In genomic region chr7:16025696-16026095, GRCh38 we compare ENCODE assay signal across 21 cellular contexts.
DNase-seq lines count a peak whose midpoint lies in the region; ATAC-seq and TF ChIP-seq lines count a peak whose summit lies in the region.
"Had no signal": no experiment of that assay in that cellular context is flagged by ENCODE, and none has a peak within 500 bp of the region (broad histone marks: within the 10 kb centered on the region; RNA-seq: fewer than 3 reads in every experiment).

No MANE protein-coding gene starts in this region.

- H3K9me3 ChIP-seq in left ventricle myocardium inferior (replicated peaks): no peaks in the 10 kb centered on the region
- no peaks in the 10 kb centered on the region for H3K9me3 ChIP-seq in right cardiac atrium (ENCODE audit: control insufficient read depth, low read length)
- H3K9me3 ChIP-seq in gastroesophageal sphincter: no peaks in the 10 kb centered on the region
- no peaks in the 10 kb centered on the region for H3K9me3 ChIP-seq in transverse colon

- H3K4me1 Mint-ChIP-seq in stimulated activated naive CD8-positive, alpha-beta T cell treated with anti-CD3 and anti-CD28 coated beads, Interleukin-15, amount 100 ng/mL, for 72 hours: no peaks in the 10 kb centered on the region

- in situ Hi-C loops in transverse colon (cut with MboI; ENCODE audit: low pct_ligation_motif_present in 1 of 4, low pct_unique_long_range_greater_than_20kb in 1 of 4, low sequenced_read_pairs in 3 of 4): no loop called here

- peak overlapping the region; percentile 69 for H3K27ac ChIP-seq in left ventricle myocardium inferior (replicated peaks)
- no peak overlapping the region for H3K27ac ChIP-seq in right cardiac atrium (ENCODE audit: low read length)
- H3K27ac ChIP-seq in gastroesophageal sphincter: peak overlapping the region in 3 of 4 donors; percentile 61 to 81 (median 70)
- peak overlapping the region in 3 of 4 donors; percentile 6 to 50 (median 38) for H3K27ac ChIP-seq in transverse colon
- H3K27ac ChIP-seq: C4-2B had no signal

- H3K4me3 ChIP-seq in left ventricle myocardium inferior (no peak overlapping the region), right cardiac atrium (ENCODE audit: low read length) (no peak overlapping the region), gastroesophageal sphincter (no peak overlapping the region), transverse colon (no peak overlapping the region)

- H3K4me1 ChIP-seq in left ventricle myocardium inferior: peaks cover 68% of the 10 kb centered on the region
- H3K4me1 ChIP-seq in right cardiac atrium (ENCODE audit: control insufficient read depth, insufficient read depth, low read length): peaks cover 8% of the 10 kb centered on the region
- peaks cover 14 to 66% (median 14%) of the 10 kb centered on the region in 3 donors for H3K4me1 ChIP-seq in gastroesophageal sphincter
- H3K4me1 ChIP-seq in transverse colon: peaks cover 0 to 11% (median 0%) of the 10 kb centered on the region in 4 donors

- no peak overlapping the region for H3K4me3 Mint-ChIP-seq in stimulated activated naive CD8-positive, alpha-beta T cell treated with anti-CD3 and anti-CD28 coated beads, Interleukin-15, amount 100 ng/mL, for 72 hours

- H3K27me3 ChIP-seq in left ventricle myocardium inferior (ENCODE audit: low read depth) (no peaks in the 10 kb centered on the region), right cardiac atrium (ENCODE audit: control insufficient read depth, insufficient read depth) (no peaks in the 10 kb centered on the region), gastroesophageal sphincter (no peaks in the 10 kb centered on the region), transverse colon (no peaks in the 10 kb centered on the region)

- no peaks in the 10 kb centered on the region for H3K27me3 Mint-ChIP-seq in stimulated activated naive CD8-positive, alpha-beta T cell treated with anti-CD3 and anti-CD28 coated beads, Interleukin-15, amount 100 ng/mL, for 72 hours

- no peak for ATAC-seq in right cardiac atrium
- no peak for ATAC-seq in gastroesophageal sphincter
- no peak for ATAC-seq in stimulated activated naive CD8-positive, alpha-beta T cell treated with anti-CD3 and anti-CD28 coated beads, Interleukin-15, amount 100 ng/mL, for 72 hours
- ATAC-seq: HCT116, HepG2, SK-N-SH treated with all-trans-retinoic acid at 6 μM for 48 hours had no signal

- no peak for TF ChIP-seq CTCF in left ventricle myocardium inferior (IDR thresholded peaks at IDR 0.05; ENCODE audit: borderline replicate concordance)
- no peak for TF ChIP-seq CTCF in gastroesophageal sphincter (IDR thresholded peaks at IDR 0.05)
- no peak for TF ChIP-seq CTCF in transverse colon (IDR thresholded peaks at IDR 0.05)

- H3K36me3 ChIP-seq in left ventricle myocardium inferior (no peaks in the 10 kb centered on the region), gastroesophageal sphincter (no peaks in the 10 kb centered on the region), transverse colon (no peaks in the 10 kb centered on the region)

- no peak for TF ChIP-seq POLR2A in gastroesophageal sphincter (IDR thresholded peaks at IDR 0.05)
- no peak for TF ChIP-seq POLR2A in transverse colon (IDR thresholded peaks at IDR 0.05)

- 40% methylated on average over 1 of the region's 1 CpG for WGBS in right cardiac atrium
- WGBS in gastroesophageal sphincter (ENCODE audit: low coverage in 1 of 2), 2 donors: 6 to 11% methylated on average over 1 of the region's 1 CpG
- WGBS in transverse colon (ENCODE audit: low coverage in 1 of 2), 2 donors: 43 to 67% methylated on average over 1 of the region's 1 CpG

- H3K27ac Mint-ChIP-seq in stimulated activated naive CD8-positive, alpha-beta T cell treated with anti-CD3 and anti-CD28 coated beads, Interleukin-15, amount 100 ng/mL, for 72 hours: no peak overlapping the region

- H3K9me3 Mint-ChIP-seq in stimulated activated naive CD8-positive, alpha-beta T cell treated with anti-CD3 and anti-CD28 coated beads, Interleukin-15, amount 100 ng/mL, for 72 hours: no peaks in the 10 kb centered on the region

- intact Hi-C loops in left ventricle myocardium inferior (cut with micrococcal nuclease): no loop called here
- intact Hi-C loops in right cardiac atrium (cut with DNase I): no loop called here
- intact Hi-C loops in transverse colon (cut with DNase I; ENCODE audit: low total_unique reads): no loop called here

- DNase-seq in left ventricle myocardium inferior: no peak
- DNase-seq in right cardiac atrium: no peak
- peak; percentile 54 for DNase-seq in NCI-H446 treated with DMSO at 0.1 percent for 48 hours (lab: John Stamatoyannopoulos, UW)
- no peak for DNase-seq in transverse colon
- DNase-seq in stimulated activated naive CD8-positive, alpha-beta T cell treated with anti-CD3 and anti-CD28 coated beads, Interleukin-15, amount 100 ng/mL, for 72 hours: no peak
- DNase-seq in GF-D8 (lab: John Stamatoyannopoulos, UW): no peak
- DNase-seq: AML-193, DMS79 treated with DMSO at 0.1 percent for 48 hours, GOT3, KG1, MV-4-11, NCI-H1694 treated with DMSO at 0.1 percent for 48 hours, NCI-H2107, NCI-H510A treated with DMSO at 0.1 percent for 48 hours, NCI-H774, SIG-M5 had no signal

- TF ChIP-seq EP300 in gastroesophageal sphincter (IDR thresholded peaks at IDR 0.05) (no peak), transverse colon (IDR thresholded peaks at IDR 0.05; ENCODE audit: low read depth) (no peak)
